ENCODE assay signal across 1 cellular context in the genomic region with DNA sequence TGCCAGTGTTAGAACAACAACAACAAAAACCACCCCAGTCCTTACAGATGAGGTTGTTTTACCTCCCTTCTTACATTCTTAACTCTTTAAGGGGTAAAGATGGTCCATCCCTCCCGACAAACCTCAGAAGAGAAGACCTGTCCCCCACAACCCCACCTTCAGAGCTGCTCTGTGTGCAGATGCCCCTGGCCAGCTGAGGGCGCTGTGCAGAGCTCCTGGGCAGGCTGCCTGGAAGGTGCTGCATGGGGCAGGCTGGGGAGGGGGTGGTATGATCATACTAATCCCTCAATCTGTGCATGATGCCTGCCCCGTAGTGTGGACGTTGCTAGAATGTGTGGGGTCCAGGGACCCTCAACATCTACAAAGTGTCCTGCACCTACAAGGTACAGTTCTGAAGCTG.
TF ChIP-seq lines count a peak whose summit lies in the region.

No MANE protein-coding gene starts in this region.

TF ChIP-seq in SK-N-SH treated with all-trans-retinoic acid at 6 μM for 48 hours, 23 proteins besides CTCF, POLR2A, EP300 and RAD21 (continued from another document):
- no peak for TF ChIP-seq SNAI2 (CRISPR knock-in tag; IDR thresholded peaks at IDR 0.05)
- TF ChIP-seq, protein P1, sequence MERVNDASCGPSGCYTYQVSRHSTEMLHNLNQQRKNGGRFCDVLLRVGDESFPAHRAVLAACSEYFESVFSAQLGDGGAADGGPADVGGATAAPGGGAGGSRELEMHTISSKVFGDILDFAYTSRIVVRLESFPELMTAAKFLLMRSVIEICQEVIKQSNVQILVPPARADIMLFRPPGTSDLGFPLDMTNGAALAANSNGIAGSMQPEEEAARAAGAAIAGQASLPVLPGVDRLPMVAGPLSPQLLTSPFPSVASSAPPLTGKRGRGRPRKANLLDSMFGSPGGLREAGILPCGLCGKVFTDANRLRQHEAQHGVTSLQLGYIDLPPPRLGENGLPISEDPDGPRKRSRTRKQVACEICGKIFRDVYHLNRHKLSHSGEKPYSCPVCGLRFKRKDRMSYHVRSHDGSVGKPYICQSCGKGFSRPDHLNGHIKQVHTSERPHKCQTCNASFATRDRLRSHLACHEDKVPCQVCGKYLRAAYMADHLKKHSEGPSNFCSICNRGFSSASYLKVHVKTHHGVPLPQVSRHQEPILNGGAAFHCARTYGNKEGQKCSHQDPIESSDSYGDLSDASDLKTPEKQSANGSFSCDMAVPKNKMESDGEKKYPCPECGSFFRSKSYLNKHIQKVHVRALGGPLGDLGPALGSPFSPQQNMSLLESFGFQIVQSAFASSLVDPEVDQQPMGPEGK (CRISPR knock-in tag; IDR thresholded peaks at IDR 0.05; ENCODE audit: borderline replicate concordance), result no peak
- TF ChIP-seq ARNTL (CRISPR knock-in tag; IDR thresholded peaks at IDR 0.05; ENCODE audit: borderline replicate concordance, low read depth), result no peak
- no peak for TF ChIP-seq PPARA (CRISPR knock-in tag; IDR thresholded peaks at IDR 0.05; ENCODE audit: borderline replicate concordance)
